ENCODE assay signal across 10 cellular contexts in genomic region chr7:49773082-49773938, GRCh38. TPM values are rescaled to one million over a fixed set of nuclear protein-coding genes. Genes with fewer than 3 reads are reported as not detected.
DNase-seq lines count a peak whose midpoint lies in the region; ATAC-seq and TF ChIP-seq lines count a peak whose summit lies in the region.
"Had no signal": no experiment of that assay in that cellular context is flagged by ENCODE, and none has a peak within 500 bp of the region (broad histone marks: within the 10 kb centered on the region; RNA-seq: fewer than 3 reads in every experiment).

Gene VWC2 (plus strand): TSS chr7:49773638. CDS start chr7:49775436, 1,798 bp downstream.

- 1% methylated on average over 83 of the region's 83 CpGs for whole genome bisulfite sequencing in right cardiac atrium

- H3K27ac Mint-ChIP-seq in T-cell: peak within 1 kb of the TSS in 1 of 2 donors; percentile 13

- peaks cover 47 to 61% of the 10 kb centered on the region in 2 donors for H3K27me3 Mint-ChIP-seq in T-cell

- peaks cover 7 to 11% (median 9%) of the 10 kb centered on the region in 3 donors for H3K4me1 Mint-ChIP-seq in T-cell

- peak within 1 kb of the TSS in 2 of 3 donors; percentile 9 to 73 for H3K4me3 Mint-ChIP-seq in T-cell

- H3K9me3 ChIP-seq in right cardiac atrium (ENCODE audit: control insufficient read depth, low read length): no peaks in the 10 kb centered on the region

- no peaks in the 10 kb centered on the region for H3K9me3 Mint-ChIP-seq in T-cell

- intact Hi-C loops in right cardiac atrium (cut with DNase I): loop anchor here in 3 of 4 donors (10.0 kb wide), 2 partner anchors 139 to 289 kb away; no protein-coding TSS in a partner anchor

- H3K36me3 Mint-ChIP-seq in T-cell: no peaks in the 10 kb centered on the region

- peak within 1 kb of the TSS; percentile 67 for H3K4me3 ChIP-seq in right cardiac atrium (ENCODE audit: low read length)

- POLR2A ChIA-PET in T-cell (lab: Charles Lee) (no interaction called here), RWPE1 (lab: Yijun Ruan, JAX; ENCODE audit: low non-redundant PET) (no interaction called here), HEK293T (lab: Yijun Ruan, JAX) (no interaction called here)

- DNase-seq in GM10266 (ENCODE audit: extremely low spot score) (peak; percentile 47), T-cell (no peak), right cardiac atrium (peak; percentile 25 to 80 (median 72)), retina (peak; percentile 72), RWPE1 (ENCODE audit: low spot score) (no peak), HEK293T (ENCODE audit: extremely low spot score) (no peak), NCI-H187 (lab: John Stamatoyannopoulos, UW) (no peak)
- DNase-seq: effector CD4-positive, alpha-beta T cell had no signal

- no peaks in the 10 kb centered on the region for H3K27me3 ChIP-seq in right cardiac atrium (ENCODE audit: control insufficient read depth, insufficient read depth)

- no peak for TF ChIP-seq CTCF in GM10266 (IDR thresholded peaks at IDR 0.05; ENCODE audit: control insufficient read depth, insufficient read depth, low read depth, missing control alignments)
- no peak for TF ChIP-seq CTCF in RWPE1 (conservative IDR thresholded peaks at IDR 0.05; ENCODE audit: low read depth)

- CTCF ChIA-PET in T-cell (lab: Charles Lee) (no interaction called here), RWPE1 (lab: Yijun Ruan, JAX) (no interaction called here), HEK293T (lab: Yijun Ruan, JAX) (no interaction called here)

- H3K27ac ChIP-seq in right cardiac atrium (ENCODE audit: low read length) (peak within 1 kb of the TSS; percentile 82), RWPE1 (no peak within 1 kb of the TSS)

- ATAC-seq in T-cell (replicated peaks in 1 of 4) (no peak), right cardiac atrium (peak; percentile 72 to 79), GM18867 (IDR thresholded peaks at IDR 0.05; ENCODE audit: unreplicated experiment) (no peak)

- no peaks in the 10 kb centered on the region for H3K4me1 ChIP-seq in right cardiac atrium (ENCODE audit: control insufficient read depth, insufficient read depth, low read length)

TF ChIP-seq in HEK293T, 16 proteins besides CTCF, POLR2A, EP300 and RAD21:
- TF ChIP-seq L3MBTL2 (conservative IDR thresholded peaks at IDR 0.05): no peak
- TF ChIP-seq NFRKB (IDR thresholded peaks at IDR 0.05): no peak
- no peak for TF ChIP-seq ZNF384 (IDR thresholded peaks at IDR 0.05)
- TF ChIP-seq ARNT (IDR thresholded peaks at IDR 0.05): no peak
- TF ChIP-seq SP1 (IDR thresholded peaks at IDR 0.05): no peak
- no peak for TF ChIP-seq FOXA1 (IDR thresholded peaks at IDR 0.05)
- TF ChIP-seq LEF1 (IDR thresholded peaks at IDR 0.05; ENCODE audit: borderline replicate concordance): no peak
- TF ChIP-seq TARDBP (IDR thresholded peaks at IDR 0.05): no peak
- TF ChIP-seq BHLHE40 (IDR thresholded peaks at IDR 0.05; ENCODE audit: borderline replicate concordance): no peak
- no peak for TF ChIP-seq SUZ12 (IDR thresholded peaks at IDR 0.05)
- TF ChIP-seq HDGF (IDR thresholded peaks at IDR 0.05; ENCODE audit: borderline replicate concordance): no peak
- no peak for TF ChIP-seq PKNOX1 (IDR thresholded peaks at IDR 0.05)
- TF ChIP-seq ELF4 (IDR thresholded peaks at IDR 0.05): no peak
- TF ChIP-seq CTBP1 (IDR thresholded peaks at IDR 0.05; ENCODE audit: borderline replicate concordance): no peak
- TF ChIP-seq FOXK2 (IDR thresholded peaks at IDR 0.05): no peak
- TF ChIP-seq FOXM1 (IDR thresholded peaks at IDR 0.05; ENCODE audit: borderline replicate concordance): no peak

RNA-seq across cellular contexts. Expression of gene VWC2, which starts in this region (rescaled TPM):
- not detected for total RNA-seq in T-cell
- total RNA-seq in right cardiac atrium: 10 to 100 TPM in 2 of 4 donors, 1 to 10 TPM in 2; 3.6 to 11.9 (median 10.4) TPM
- 5.8 TPM for polyA plus RNA-seq in right cardiac atrium
- total RNA-seq: T-helper 2 cell treated with Interferon-gamma antibody and Interleukin-4, amounts not matched to agents 100 ng/mL and 5 ng/mL, for 36 hours had no signal

Comparison
In these comparisons a context has a peak if more than half of its experiments do, and no peak if none do; other contexts are left out.
1. RNA of gene VWC2 (total RNA-seq): 3.6 to 11.9 TPM in right cardiac atrium; not detected in T-cell; every median in the first group is over 4 times any median in the second.
2. DNase-seq: peak in GM10266 (single experiment), right cardiac atrium (3 of 3) and retina (single experiment); none in T-cell (0 of 34), RWPE1 (single experiment), HEK293T (single experiment) and NCI-H187 (0 of 2).
3. ATAC-seq: peak in right cardiac atrium (2 of 2); none in T-cell (0 of 4) and GM18867 (single experiment).